In the genomic region with DNA sequence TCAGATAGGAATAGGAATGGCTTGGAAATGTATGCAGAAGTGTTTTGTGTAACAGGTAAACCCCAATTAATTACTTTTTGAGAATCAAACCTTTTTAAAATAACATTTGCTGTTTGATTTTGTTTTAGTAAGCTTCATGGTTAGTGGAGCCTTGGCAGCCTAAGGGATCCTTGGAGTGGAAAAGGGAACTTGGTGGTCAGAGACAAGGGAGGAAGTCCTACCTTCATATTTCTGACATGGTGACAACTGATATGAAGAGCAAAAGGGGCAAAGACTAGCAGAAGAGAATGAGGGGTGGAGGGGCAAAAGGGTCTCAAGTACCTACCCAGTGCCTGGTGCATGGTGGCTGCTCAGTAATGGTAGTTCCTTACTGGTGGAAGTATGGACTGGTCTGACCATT, we compare ENCODE assay signal across 16 cellular contexts. TPM values are rescaled to one million over a fixed set of nuclear protein-coding genes. Genes with fewer than 3 reads are reported as not detected.
A peak's percentile ranks its signal among the peaks of the same experiment; 100 is the strongest.
DNase-seq lines count a peak whose midpoint lies in the region; ATAC-seq and TF ChIP-seq lines count a peak whose summit lies in the region.
"Had no signal": no experiment of that assay in that cellular context is flagged by ENCODE, and none has a peak within 500 bp of the region (broad histone marks: within the 10 kb centered on the region; RNA-seq: fewer than 3 reads in every experiment).

No MANE protein-coding gene starts in this region.

- peak overlapping the region; percentile 16; the same call in 1 of the 2 replicates for H3K27ac Mint-ChIP-seq in WTC11
- H3K27ac Mint-ChIP-seq in stimulated activated naive B cell treated with anti-CD40 and anti-IgM and Interleukin-4, amounts not matched to agents 10 μg/mL and 1 μg/mL and 100 μg/mL, for 72 hours = peak overlapping the region; percentile 60
- H3K27ac Mint-ChIP-seq: CD8-positive, alpha-beta memory T cell had no signal

- H2BK15ac ChIP-seq in mesenchymal stem cell (ENCODE audit: low read depth, poor library complexity, severe bottlenecking) = no peak overlapping the region

- CTCF ChIA-PET in WTC11 (lab: Charles Lee) = interaction anchor here (0.9 to 1.2 kb wide), 2 partner anchors 38 to 47 kb away, joined by 3 to 4 read pairs; no protein-coding TSS in a partner anchor

- H3K23ac ChIP-seq in mesenchymal stem cell (ENCODE audit: low read length in 2 of 2) = no peak overlapping the region

- POLR2A ChIA-PET in WTC11 (lab: Charles Lee) = no interaction called here

- H2BK120ac ChIP-seq in mesenchymal stem cell (ENCODE audit: low read depth, low read length) = no peak overlapping the region

- TF ChIP-seq CTCF in WTC11 (IDR thresholded peaks at IDR 0.05) (no peak), heart right ventricle (IDR thresholded peaks at IDR 0.05) (no peak)

- H3K9ac ChIP-seq in mesenchymal stem cell (ENCODE audit: low read length) = no peak overlapping the region

- no peak overlapping the region for H3K18ac ChIP-seq in mesenchymal stem cell (ENCODE audit: low read depth in 1 of 2, low read length in 2 of 2)

- no peaks in the 10 kb centered on the region for H3K36me3 Mint-ChIP-seq in WTC11
- H3K36me3 Mint-ChIP-seq in stimulated activated naive B cell treated with anti-CD40 and anti-IgM and Interleukin-4, amounts not matched to agents 10 μg/mL and 1 μg/mL and 100 μg/mL, for 72 hours = no peaks in the 10 kb centered on the region

- no peak overlapping the region for H2AFZ ChIP-seq in mesenchymal stem cell (ENCODE audit: low read depth, low read length)

- H3K4me3 ChIP-seq in heart right ventricle = no peak overlapping the region
- no peak overlapping the region for H3K4me3 ChIP-seq in mesenchymal stem cell (ENCODE audit: insufficient read depth in 1 of 2, low read depth in 1 of 2, low read length in 2 of 2)

- intact Hi-C loops in posterior cingulate gyrus (cut with DNase I) (no loop called here), heart right ventricle (cut with DNase I) (no loop called here)

- H3K4me1 ChIP-seq in heart right ventricle = peaks cover 0 to 14% (median 0%) of the 10 kb centered on the region in 9 donors
- H3K4me1 ChIP-seq in mesenchymal stem cell (ENCODE audit: control insufficient read depth, insufficient read depth, low read depth, low read length) = no peaks in the 10 kb centered on the region
- H3K4me1 ChIP-seq: BE2C had no signal

- H3K4me1 Mint-ChIP-seq in WTC11 = peaks cover 56% of the 10 kb centered on the region
- H3K4me1 Mint-ChIP-seq in stimulated activated naive B cell treated with anti-CD40 and anti-IgM and Interleukin-4, amounts not matched to agents 10 μg/mL and 1 μg/mL and 100 μg/mL, for 72 hours = peaks cover 9 to 23% of the 10 kb centered on the region in 2 donors

- H4K91ac ChIP-seq in mesenchymal stem cell (ENCODE audit: low read length) = no peak overlapping the region

- H3K14ac ChIP-seq in mesenchymal stem cell (ENCODE audit: low read length in 2 of 2) = no peak overlapping the region

- H4K8ac ChIP-seq in mesenchymal stem cell (ENCODE audit: low read length) = no peak overlapping the region

- no peaks in the 10 kb centered on the region for H3K9me3 ChIP-seq in heart right ventricle
- H3K9me3 ChIP-seq in mesenchymal stem cell (ENCODE audit: control insufficient read depth, low read length) = no peaks in the 10 kb centered on the region
- H3K9me3 ChIP-seq: BE2C had no signal

- H2AK5ac ChIP-seq in mesenchymal stem cell (ENCODE audit: low read length, severe bottlenecking) = no peak overlapping the region

- no peak for ATAC-seq in WTC11
- ATAC-seq in stimulated activated naive B cell treated with anti-CD40 and anti-IgM and Interleukin-4, amounts not matched to agents 10 μg/mL and 1 μg/mL and 100 μg/mL, for 72 hours (replicated peaks) = no peak
- no peak for ATAC-seq in heart right ventricle
- ATAC-seq: Panc1, SK-N-SH treated with all-trans-retinoic acid at 6 μM for 48 hours had no signal

- H3K27me3 ChIP-seq in heart right ventricle = no peaks in the 10 kb centered on the region
- no peaks in the 10 kb centered on the region for H3K27me3 ChIP-seq in mesenchymal stem cell (ENCODE audit: control insufficient read depth in 1 of 2, insufficient read depth in 1 of 2, low read length in 2 of 2)
- H3K27me3 ChIP-seq: BE2C had no signal

- H3K36me3 ChIP-seq in heart right ventricle = no peaks in the 10 kb centered on the region
- H3K36me3 ChIP-seq in mesenchymal stem cell (ENCODE audit: control insufficient read depth in 1 of 2, insufficient read depth in 2 of 2, low read depth in 1 of 2, low read length in 2 of 2) = no peaks in the 10 kb centered on the region
- H3K36me3 ChIP-seq: BE2C had no signal

- H3K4me2 ChIP-seq in mesenchymal stem cell (ENCODE audit: low read length, poor library complexity, severe bottlenecking) = no peak overlapping the region

- DNase-seq in GF-D8 (lab: John Stamatoyannopoulos, UW) (peak; percentile 37), OCI-M1 (lab: John Stamatoyannopoulos, UW) (peak; percentile 62), WTC11 (ENCODE audit: low spot score) (no peak), posterior cingulate gyrus (no peak), heart right ventricle (no peak), mesenchymal stem cell (no peak)
- DNase-seq in stimulated activated naive B cell treated with anti-CD40 and anti-IgM and Interleukin-4, amounts not matched to agents 10 μg/mL and 1 μg/mL and 100 μg/mL, for 72 hours = no peak
- DNase-seq: ACHN; BE2C; CD8-positive, alpha-beta memory T cell; DND-41; NCI-H1092; NCI-H748 treated with DMSO at 0.1 percent for 48 hours; Right ventricle myocardium superior had no signal

- no peak overlapping the region for H2BK12ac ChIP-seq in mesenchymal stem cell (ENCODE audit: low read length in 2 of 2)

- H3K27ac ChIP-seq in heart right ventricle = no peak overlapping the region
- no peak overlapping the region for H3K27ac ChIP-seq in mesenchymal stem cell (ENCODE audit: low read length, poor library complexity, severe bottlenecking)

- H3K27me3 Mint-ChIP-seq in WTC11 (ENCODE audit: low read depth) = no peaks in the 10 kb centered on the region
- H3K27me3 Mint-ChIP-seq in stimulated activated naive B cell treated with anti-CD40 and anti-IgM and Interleukin-4, amounts not matched to agents 10 μg/mL and 1 μg/mL and 100 μg/mL, for 72 hours = no peaks in the 10 kb centered on the region
- H3K27me3 Mint-ChIP-seq: CD8-positive, alpha-beta memory T cell had no signal

- peaks cover 9% of the 10 kb centered on the region for H3K79me1 ChIP-seq in mesenchymal stem cell (replicated peaks; ENCODE audit: low read length, poor library complexity, severe bottlenecking)

- H2BK5ac ChIP-seq in mesenchymal stem cell (ENCODE audit: low read depth, low read length, poor library complexity, severe bottlenecking) = no peak overlapping the region

- H3K4ac ChIP-seq in mesenchymal stem cell (ENCODE audit: low read depth in 1 of 2, low read length in 2 of 2) = no peak overlapping the region

- H3K9me3 Mint-ChIP-seq in WTC11 = no peaks in the 10 kb centered on the region
- H3K9me3 Mint-ChIP-seq in stimulated activated naive B cell treated with anti-CD40 and anti-IgM and Interleukin-4, amounts not matched to agents 10 μg/mL and 1 μg/mL and 100 μg/mL, for 72 hours = no peaks in the 10 kb centered on the region
- H3K9me3 Mint-ChIP-seq: CD8-positive, alpha-beta memory T cell had no signal

- no peak overlapping the region for H3K4me3 Mint-ChIP-seq in WTC11
- H3K4me3 Mint-ChIP-seq in stimulated activated naive B cell treated with anti-CD40 and anti-IgM and Interleukin-4, amounts not matched to agents 10 μg/mL and 1 μg/mL and 100 μg/mL, for 72 hours = no peak overlapping the region

TF ChIP-seq in WTC11, 78 proteins besides CTCF, POLR2A, EP300 and RAD21 (continues in another document):
- TF ChIP-seq, protein P1, sequence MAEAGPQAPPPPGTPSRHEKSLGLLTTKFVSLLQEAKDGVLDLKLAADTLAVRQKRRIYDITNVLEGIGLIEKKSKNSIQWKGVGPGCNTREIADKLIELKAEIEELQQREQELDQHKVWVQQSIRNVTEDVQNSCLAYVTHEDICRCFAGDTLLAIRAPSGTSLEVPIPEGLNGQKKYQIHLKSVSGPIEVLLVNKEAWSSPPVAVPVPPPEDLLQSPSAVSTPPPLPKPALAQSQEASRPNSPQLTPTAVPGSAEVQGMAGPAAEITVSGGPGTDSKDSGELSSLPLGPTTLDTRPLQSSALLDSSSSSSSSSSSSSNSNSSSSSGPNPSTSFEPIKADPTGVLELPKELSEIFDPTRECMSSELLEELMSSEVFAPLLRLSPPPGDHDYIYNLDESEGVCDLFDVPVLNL (CRISPR knock-in tag; IDR thresholded peaks at IDR 0.05; ENCODE audit: borderline replicate concordance, low read depth) = no peak
- TF ChIP-seq TEAD4 (CRISPR knock-in tag; IDR thresholded peaks at IDR 0.05) (no peak), ZNF416 (CRISPR knock-in tag; IDR thresholded peaks at IDR 0.05) (no peak), SP1 (CRISPR knock-in tag; conservative IDR thresholded peaks at IDR 0.05) (no peak), HMGA2 (CRISPR knock-in tag; IDR thresholded peaks at IDR 0.05) (no peak), GABPB1 (CRISPR knock-in tag; IDR thresholded peaks at IDR 0.05) (no peak), TP53 (CRISPR knock-in tag; IDR thresholded peaks at IDR 0.05) (no peak), ESRRA (CRISPR knock-in tag; IDR thresholded peaks at IDR 0.05; ENCODE audit: borderline replicate concordance) (no peak)
- TF ChIP-seq, protein P2, sequence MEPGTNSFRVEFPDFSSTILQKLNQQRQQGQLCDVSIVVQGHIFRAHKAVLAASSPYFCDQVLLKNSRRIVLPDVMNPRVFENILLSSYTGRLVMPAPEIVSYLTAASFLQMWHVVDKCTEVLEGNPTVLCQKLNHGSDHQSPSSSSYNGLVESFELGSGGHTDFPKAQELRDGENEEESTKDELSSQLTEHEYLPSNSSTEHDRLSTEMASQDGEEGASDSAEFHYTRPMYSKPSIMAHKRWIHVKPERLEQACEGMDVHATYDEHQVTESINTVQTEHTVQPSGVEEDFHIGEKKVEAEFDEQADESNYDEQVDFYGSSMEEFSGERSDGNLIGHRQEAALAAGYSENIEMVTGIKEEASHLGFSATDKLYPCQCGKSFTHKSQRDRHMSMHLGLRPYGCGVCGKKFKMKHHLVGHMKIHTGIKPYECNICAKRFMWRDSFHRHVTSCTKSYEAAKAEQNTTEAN (CRISPR knock-in tag; IDR thresholded peaks at IDR 0.05) = no peak

RNA-seq across cellular contexts. Expression of a gene that starts 32.3 kb away (rescaled TPM):
- total RNA-seq in WTC11 (2021) (25.6 to 28.5 TPM (median 28.4 TPM) in 3 replicates), heart right ventricle (1 to 10 TPM; 4.6 to 7.7 (median 5.7) TPM)
- 1 to 10 TPM; 2.5 to 2.9 TPM for polyA plus RNA-seq in heart right ventricle
- 6.2 TPM for polyA plus RNA-seq in mesenchymal stem cell (2013, experiment 1 of 2)
- polyA plus RNA-seq in mesenchymal stem cell (2013, experiment 2 of 2) = 5.0 TPM

Comparison
In these comparisons a context has a peak if more than half of its experiments do, and no peak if none do; other contexts are left out.
1. DNase-seq: peak in GF-D8 (single experiment) and OCI-M1 (single experiment); none in WTC11 (single experiment), stimulated activated naive B cell treated with anti-CD40 and anti-IgM and Interleukin-4, amounts not matched to agents 10 μg/mL and 1 μg/mL and 100 μg/mL, for 72 hours (single experiment), posterior cingulate gyrus (0 of 10), heart right ventricle (0 of 2) and mesenchymal stem cell (single experiment).